Comparison of ENCODE assay signal across 22 cellular contexts in the genomic region with DNA sequence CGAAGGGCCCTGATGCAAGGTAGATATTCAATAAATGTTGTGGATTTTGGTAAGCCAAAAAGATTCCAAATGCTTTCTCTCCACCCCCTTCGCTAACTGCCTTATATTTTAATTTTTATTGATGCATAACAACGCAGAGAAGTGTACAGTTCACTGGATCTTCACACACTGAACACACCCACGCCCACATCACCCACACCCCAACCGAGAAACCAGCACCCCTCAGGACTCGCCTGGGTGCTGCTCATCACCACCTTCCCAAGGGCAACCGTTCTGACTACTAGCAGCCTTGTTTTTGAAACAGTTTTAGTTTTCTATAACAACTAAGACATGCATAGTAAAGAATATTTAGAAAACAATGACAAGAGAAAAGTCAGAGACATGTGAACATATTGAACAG. TPM values are rescaled to one million over a fixed set of nuclear protein-coding genes. Genes with fewer than 3 reads are reported as not detected.
A peak's percentile ranks its signal among the peaks of the same experiment; 100 is the strongest.
DNase-seq lines count a peak whose midpoint lies in the region; ATAC-seq and TF ChIP-seq lines count a peak whose summit lies in the region.
"Had no signal": no experiment of that assay in that cellular context is flagged by ENCODE, and none has a peak within 500 bp of the region (broad histone marks: within the 10 kb centered on the region; RNA-seq: fewer than 3 reads in every experiment).

No MANE protein-coding gene starts in this region.

- H3K4me1 Mint-ChIP-seq in central memory CD8-positive, alpha-beta T cell, result peaks cover 17% of the 10 kb centered on the region
- H3K4me1 Mint-ChIP-seq in natural killer cell treated with Interleukin-12 subunit alpha and Interleukin-12 subunit beta and Interleukin-15 and Interleukin-18, amount 100 ng/mL, for 72 hours (ENCODE audit: low read depth in 2 of 2), result peaks cover 18 to 23% of the 10 kb centered on the region in 2 donors
- H3K4me1 Mint-ChIP-seq: CD4-positive, CD25-positive, alpha-beta regulatory T cell had no signal

- no peak for TF ChIP-seq CTCF in brain microvascular endothelial cell (IDR thresholded peaks at IDR 0.05; ENCODE audit: low read depth, low read length, missing control alignments)

- in situ Hi-C loops in brain microvascular endothelial cell (cut with HindIII; ENCODE audit: low pct_ligation_motif_present, low sequenced_read_pairs), result no loop called here

- no peak overlapping the region for H3K27ac ChIP-seq in brain microvascular endothelial cell
- H3K27ac ChIP-seq: KMS-11, SK-N-MC had no signal

- H3K9me3 Mint-ChIP-seq in central memory CD8-positive, alpha-beta T cell, result no peaks in the 10 kb centered on the region
- H3K9me3 Mint-ChIP-seq in natural killer cell treated with Interleukin-12 subunit alpha and Interleukin-12 subunit beta and Interleukin-15 and Interleukin-18, amount 100 ng/mL, for 72 hours, result no peaks in the 10 kb centered on the region
- H3K9me3 Mint-ChIP-seq: HFFc6 had no signal

- H3K36me3 Mint-ChIP-seq in central memory CD8-positive, alpha-beta T cell (ENCODE audit: insufficient read depth), result no peaks in the 10 kb centered on the region
- H3K36me3 Mint-ChIP-seq in natural killer cell treated with Interleukin-12 subunit alpha and Interleukin-12 subunit beta and Interleukin-15 and Interleukin-18, amount 100 ng/mL, for 72 hours, result no peaks in the 10 kb centered on the region
- H3K36me3 Mint-ChIP-seq: CD4-positive, CD25-positive, alpha-beta regulatory T cell had no signal

- DNase-seq in central memory CD8-positive, alpha-beta T cell (ENCODE audit: low spot score in 2 of 2), result no peak
- no peak for DNase-seq in natural killer cell treated with Interleukin-12 subunit alpha and Interleukin-12 subunit beta and Interleukin-15 and Interleukin-18, amount 100 ng/mL, for 72 hours (ENCODE audit: low spot score)
- DNase-seq in brain microvascular endothelial cell, result no peak
- no peak for DNase-seq in T-helper 2 cell
- no peak for DNase-seq in SHP77 (lab: John Stamatoyannopoulos, UW)
- DNase-seq: BE2C; CD4-positive, CD25-positive, alpha-beta regulatory T cell; GOT3; HFFc6; IMR-90; MM.1S; NCI-H2029; NCI-H446; NCI-H526; NCI-H82; SIG-M5 had no signal

- H3K27ac Mint-ChIP-seq in central memory CD8-positive, alpha-beta T cell (ENCODE audit: low read depth), result peak overlapping the region; percentile 67
- H3K27ac Mint-ChIP-seq in natural killer cell treated with Interleukin-12 subunit alpha and Interleukin-12 subunit beta and Interleukin-15 and Interleukin-18, amount 100 ng/mL, for 72 hours, result peak overlapping the region; percentile 44 to 61
- H3K27ac Mint-ChIP-seq: CD4-positive, CD25-positive, alpha-beta regulatory T cell; HFFc6 had no signal

- H3K4me3 Mint-ChIP-seq in central memory CD8-positive, alpha-beta T cell, result peak overlapping the region; percentile 56
- H3K4me3 Mint-ChIP-seq in natural killer cell treated with Interleukin-12 subunit alpha and Interleukin-12 subunit beta and Interleukin-15 and Interleukin-18, amount 100 ng/mL, for 72 hours, result peak overlapping the region; percentile 39
- H3K4me3 Mint-ChIP-seq: CD4-positive, CD25-positive, alpha-beta regulatory T cell; HFFc6 had no signal

- ATAC-seq in HG03175 (IDR thresholded peaks at IDR 0.05; ENCODE audit: unreplicated experiment), result peak; percentile 33
- ATAC-seq in central memory CD8-positive, alpha-beta T cell (replicated peaks; ENCODE audit: extremely low read depth, poor library complexity, severe bottlenecking), result peak; percentile 25
- ATAC-seq in natural killer cell treated with Interleukin-12 subunit alpha and Interleukin-12 subunit beta and Interleukin-15 and Interleukin-18, amount 100 ng/mL, for 72 hours, result peak; percentile 52 to 73
- no peak for ATAC-seq in GM19397 (IDR thresholded peaks at IDR 0.05; ENCODE audit: unreplicated experiment)
- ATAC-seq: Panc1 had no signal

- peaks cover 4% of the 10 kb centered on the region for H3K27me3 ChIP-seq in brain microvascular endothelial cell (replicated peaks)

- H3K4me3 ChIP-seq in brain microvascular endothelial cell (ENCODE audit: low read depth, low read length), result no peak overlapping the region
- H3K4me3 ChIP-seq: HAP-1, SK-N-MC had no signal

- no peaks in the 10 kb centered on the region for H3K36me3 ChIP-seq in brain microvascular endothelial cell (replicated peaks)
- H3K36me3 ChIP-seq: BE2C, HAP-1 had no signal

- H3K27me3 Mint-ChIP-seq in central memory CD8-positive, alpha-beta T cell, result no peaks in the 10 kb centered on the region
- H3K27me3 Mint-ChIP-seq in natural killer cell treated with Interleukin-12 subunit alpha and Interleukin-12 subunit beta and Interleukin-15 and Interleukin-18, amount 100 ng/mL, for 72 hours, result no peaks in the 10 kb centered on the region

RNA-seq across cellular contexts. Expression of a gene that starts 9.1 kb away (rescaled TPM):
- 100 to 1,000 TPM in 1 of 2 donors, 10 to 100 TPM in 1; 73.4 to 101 TPM for total RNA-seq in natural killer cell treated with Interleukin-12 subunit alpha and Interleukin-12 subunit beta and Interleukin-15 and Interleukin-18, amount 100 ng/mL, for 72 hours
